In the genomic region with DNA sequence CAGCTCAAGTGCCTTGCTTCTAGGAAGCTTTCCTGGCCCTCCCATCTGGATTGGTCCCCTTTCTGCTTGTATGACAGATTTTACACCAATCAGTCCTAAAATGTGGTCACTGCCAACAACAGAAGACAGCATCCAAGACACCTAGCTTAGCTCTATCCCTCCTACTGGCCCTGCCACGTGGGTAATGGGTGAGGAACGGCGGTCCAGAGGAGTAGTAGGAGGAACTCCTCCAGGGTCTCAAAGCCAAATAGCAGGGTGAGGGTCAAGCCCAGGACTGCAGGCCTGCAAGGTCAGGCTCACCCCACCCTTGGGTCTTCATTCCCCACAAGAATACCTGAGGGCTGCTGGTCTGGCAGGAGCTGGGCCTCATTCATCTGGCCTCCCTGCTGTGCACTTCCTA, we compare ENCODE assay signal across 23 cellular contexts.
"Had no signal": no experiment of that assay in that cellular context is flagged by ENCODE, and none has a peak within 500 bp of the region (broad histone marks: within the 10 kb centered on the region; RNA-seq: fewer than 3 reads in every experiment).

No MANE protein-coding gene starts in this region.

- H3K27ac ChIP-seq: gastrocnemius medialis, prostate gland, right atrium auricular region, sigmoid colon, suprapubic skin, transverse colon, vagina had no signal

- H3K27me3 Mint-ChIP-seq: memory B cell; natural killer cell treated with Interleukin-12 subunit alpha and Interleukin-12 subunit beta and Interleukin-15 and Interleukin-18, amount 100 ng/mL, for 72 hours; stimulated activated naive CD8-positive, alpha-beta T cell treated with anti-CD3 and anti-CD28 coated beads, Interleukin-15, Interleukin-2, amounts not matched to agents 100 ng/mL and 50 ng/mL, for 24 hours had no signal

- DNase-seq: cortex of kidney; dorsolateral prefrontal cortex; effector CD4-positive, alpha-beta T cell; gastrocnemius medialis; head of caudate nucleus; naive B cell; sigmoid colon; stimulated activated CD4-positive, alpha-beta T cell treated with anti-CD3 and anti-CD28 coated beads, Interleukin-2, amount 100 ng/mL, for 24 hours; stimulated activated CD4-positive, alpha-beta T cell treated with anti-CD3 and anti-CD28 coated beads, Interleukin-4, amount 100 ng/mL, for 24 hours; transverse colon had no signal

- H3K27ac Mint-ChIP-seq: memory B cell; mesothelial cell of epicardium; stimulated activated naive CD8-positive, alpha-beta T cell treated with anti-CD3 and anti-CD28 coated beads, Interleukin-15, Interleukin-2, amounts not matched to agents 100 ng/mL and 50 ng/mL, for 24 hours had no signal

- H3K36me3 Mint-ChIP-seq: memory B cell; naive B cell; natural killer cell treated with Interleukin-12 subunit alpha and Interleukin-12 subunit beta and Interleukin-15 and Interleukin-18, amount 100 ng/mL, for 72 hours; stimulated activated effector memory CD8-positive, alpha-beta T cell treated with anti-CD3 and anti-CD28 coated beads, Interleukin-12 subunit alpha, Interleukin-12 subunit beta, amount 100 ng/mL, for 72 hours had no signal

- H3K36me3 ChIP-seq: gastrocnemius medialis, prostate gland, sigmoid colon, transverse colon, vagina had no signal

- H3K4me1 Mint-ChIP-seq: memory B cell, naive B cell had no signal

- H3K4me3 Mint-ChIP-seq: memory B cell; mesothelial cell of epicardium; naive B cell; natural killer cell treated with Interleukin-12 subunit alpha and Interleukin-12 subunit beta and Interleukin-15 and Interleukin-18, amount 100 ng/mL, for 72 hours; neural crest cell; stimulated activated effector memory CD8-positive, alpha-beta T cell treated with anti-CD3 and anti-CD28 coated beads, Interleukin-12 subunit alpha, Interleukin-12 subunit beta, amount 100 ng/mL, for 72 hours; stimulated activated naive CD8-positive, alpha-beta T cell treated with anti-CD3 and anti-CD28 coated beads, Interleukin-15, Interleukin-2, amounts not matched to agents 100 ng/mL and 50 ng/mL, for 24 hours had no signal

- H3K9me3 ChIP-seq: gastrocnemius medialis, mucosa of descending colon, prostate gland, right atrium auricular region, sigmoid colon, suprapubic skin, transverse colon, vagina had no signal

- H3K27me3 ChIP-seq: dorsolateral prefrontal cortex, gastrocnemius medialis, right atrium auricular region, sigmoid colon, suprapubic skin, transverse colon, vagina had no signal

- H3K9me3 Mint-ChIP-seq: memory B cell; mesothelial cell of epicardium; naive B cell; natural killer cell treated with Interleukin-12 subunit alpha and Interleukin-12 subunit beta and Interleukin-15 and Interleukin-18, amount 100 ng/mL, for 72 hours; neural crest cell; stimulated activated effector memory CD8-positive, alpha-beta T cell treated with anti-CD3 and anti-CD28 coated beads, Interleukin-12 subunit alpha, Interleukin-12 subunit beta, amount 100 ng/mL, for 72 hours; stimulated activated naive CD8-positive, alpha-beta T cell treated with anti-CD3 and anti-CD28 coated beads, Interleukin-15, Interleukin-2, amounts not matched to agents 100 ng/mL and 50 ng/mL, for 24 hours had no signal

- ATAC-seq: gastrocnemius medialis; left lobe of liver; mucosa of descending colon; natural killer cell treated with Interleukin-12 subunit alpha and Interleukin-12 subunit beta and Interleukin-15 and Interleukin-18, amount 100 ng/mL, for 72 hours; stimulated activated effector memory CD8-positive, alpha-beta T cell treated with anti-CD3 and anti-CD28 coated beads, Interleukin-12 subunit alpha, Interleukin-12 subunit beta, amount 100 ng/mL, for 72 hours had no signal

- H3K4me1 ChIP-seq: gastrocnemius medialis had no signal

- H3K4me3 ChIP-seq: dorsolateral prefrontal cortex, gastrocnemius medialis, lung, mucosa of descending colon, prostate gland, right atrium auricular region, sigmoid colon, suprapubic skin, transverse colon, vagina had no signal
